Comparison of ENCODE assay signal across 24 cellular contexts in the genomic region with DNA sequence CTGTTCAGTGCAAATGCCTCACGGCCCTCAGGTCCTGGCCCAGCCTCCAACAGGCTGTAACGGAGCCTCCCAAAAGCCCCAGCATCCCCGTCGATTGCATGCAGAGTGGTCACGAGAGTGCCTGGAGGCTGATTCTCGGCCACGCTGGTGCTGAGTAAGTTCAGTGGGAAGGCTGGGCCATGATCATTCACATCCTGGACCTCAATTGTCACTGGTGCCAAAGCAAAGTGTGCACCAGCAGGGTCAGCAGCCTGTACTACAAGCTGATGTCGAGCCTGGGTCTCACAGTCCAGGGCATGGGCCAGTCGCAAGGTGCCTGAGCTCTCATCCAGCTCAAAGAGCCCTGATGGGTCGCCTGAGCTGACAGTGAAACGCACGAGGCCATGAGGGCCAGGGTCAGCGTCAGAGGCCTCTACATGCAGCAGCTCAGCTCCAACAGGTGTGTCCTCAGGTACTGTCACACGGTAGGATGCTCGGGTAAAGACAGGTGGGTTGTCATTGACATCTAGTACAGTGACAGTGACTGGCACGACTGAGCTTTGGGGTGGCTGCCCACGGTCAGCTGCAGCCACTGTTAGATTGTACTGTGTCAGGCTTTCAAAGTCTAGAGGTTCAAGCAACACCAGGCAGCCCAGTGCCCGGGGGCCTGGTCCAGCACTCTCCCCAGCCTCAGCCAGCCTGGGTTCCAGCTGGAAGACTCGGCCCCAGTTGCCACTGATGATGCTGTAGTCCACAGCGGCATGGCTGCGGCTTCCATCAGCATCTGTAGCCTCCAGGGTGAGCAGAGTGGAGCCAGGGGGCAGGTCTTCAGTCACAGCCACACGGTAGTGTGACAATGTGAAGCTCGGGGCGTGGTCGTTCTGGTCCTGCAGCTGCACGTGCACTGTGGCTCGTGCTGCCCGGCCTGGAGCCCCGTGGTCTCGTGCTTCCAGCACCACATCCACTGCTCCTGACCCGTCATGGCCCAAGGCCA.
"Had no signal": no experiment of that assay in that cellular context is flagged by ENCODE, and none has a peak within 500 bp of the region (broad histone marks: within the 10 kb centered on the region; RNA-seq: fewer than 3 reads in every experiment).

No MANE protein-coding gene starts in this region.

- H3K27me3 Mint-ChIP-seq: activated naive CD8-positive, alpha-beta T cell; naive thymus-derived CD8-positive, alpha-beta T cell had no signal

- H3K4me1 Mint-ChIP-seq: mesothelial cell of epicardium, neural progenitor cell had no signal

- H3K4me3 Mint-ChIP-seq: activated CD8-positive, alpha-beta T cell treated with anti-CD3 and anti-CD28 coated beads, Interleukin-2, amount 10 ng/mL, durations not matched to agents 7 days and 5 days; activated naive CD8-positive, alpha-beta T cell; activated T-helper 1 cell treated with anti-CD3 and anti-CD28 coated beads, Interleukin-12 subunit alpha, Interleukin-12 subunit beta, Interleukin-2, Interleukin-4 antibody, amounts not matched to agents 30 ng/mL and 10 ng/mL and 1 ng/mL, durations not matched to agents 14 hours and 24 hours and 36 hours; mesothelial cell of epicardium; naive thymus-derived CD8-positive, alpha-beta T cell; neural progenitor cell had no signal

- ATAC-seq: activated CD8-positive, alpha-beta T cell treated with anti-CD3 and anti-CD28 coated beads, Interleukin-2, amount 10 ng/mL, durations not matched to agents 7 days and 5 days; naive thymus-derived CD8-positive, alpha-beta T cell; pancreas; right cardiac atrium had no signal

- DNase-seq: activated CD4-positive, alpha-beta T cell treated with anti-CD3 and anti-CD28 coated beads, Interleukin-2, amount 50 U/mL, for 1 hour; activated CD4-positive, CD25-positive, alpha-beta regulatory T cell treated with anti-CD3 and anti-CD28 coated beads, Interleukin-2, amount 50 U/mL, for 72 hours; activated CD8-positive, alpha-beta T cell treated with anti-CD3 and anti-CD28 coated beads, Interleukin-2, amount 10 ng/mL, durations not matched to agents 7 days and 5 days; activated naive CD4-positive, alpha-beta T cell; amniotic stem cell; colonic mucosa; naive thymus-derived CD8-positive, alpha-beta T cell; right cardiac atrium; small intestine; stimulated activated CD4-positive, alpha-beta T cell treated with anti-CD3 and anti-CD28 coated beads, Interleukin-15, amount 100 ng/mL, for 24 hours; stimulated activated CD4-positive, alpha-beta T cell treated with anti-CD3 and anti-CD28 coated beads, Interleukin-2, amount 100 ng/mL, for 48 hours; stimulated activated CD8-positive, alpha-beta memory T cell treated with anti-CD3 and anti-CD28 coated beads, Interleukin-4, amount 100 ng/mL, for 48 hours; stimulated activated naive CD4-positive, alpha-beta T cell; testis; trophoblast cell had no signal

- H3K9me3 Mint-ChIP-seq: activated T-helper 1 cell treated with anti-CD3 and anti-CD28 coated beads, Interleukin-12 subunit alpha, Interleukin-12 subunit beta, Interleukin-2, Interleukin-4 antibody, amounts not matched to agents 30 ng/mL and 10 ng/mL and 1 ng/mL, durations not matched to agents 14 hours and 24 hours and 36 hours; mesothelial cell of epicardium; naive thymus-derived CD8-positive, alpha-beta T cell; neural progenitor cell had no signal

- H3K4me3 ChIP-seq: breast epithelium, colonic mucosa, lung, neural progenitor cell, pancreas, testis, vagina had no signal

- H3K36me3 Mint-ChIP-seq: activated naive CD8-positive, alpha-beta T cell had no signal

- H3K4me2 ChIP-seq: neural progenitor cell had no signal

- H2AFZ ChIP-seq: neural progenitor cell had no signal

- H3K27ac Mint-ChIP-seq: activated CD8-positive, alpha-beta T cell treated with anti-CD3 and anti-CD28 coated beads, Interleukin-2, amount 10 ng/mL, durations not matched to agents 7 days and 5 days; activated naive CD8-positive, alpha-beta T cell; activated T-helper 1 cell treated with anti-CD3 and anti-CD28 coated beads, Interleukin-12 subunit alpha, Interleukin-12 subunit beta, Interleukin-2, Interleukin-4 antibody, amounts not matched to agents 30 ng/mL and 10 ng/mL and 1 ng/mL, durations not matched to agents 14 hours and 24 hours and 36 hours; mesothelial cell of epicardium; neural progenitor cell had no signal

- H3K4me1 ChIP-seq: breast epithelium, colonic mucosa, testis had no signal

- H3K9me3 ChIP-seq: breast epithelium, colonic mucosa, pancreas, testis, vagina had no signal

- H3K36me3 ChIP-seq: breast epithelium, colonic mucosa, neural progenitor cell, pancreas had no signal

- H3K27me3 ChIP-seq: breast epithelium, colonic mucosa, pancreas, testis, vagina had no signal

- H3K27ac ChIP-seq: breast epithelium, colonic mucosa, epithelial cell of prostate, neural progenitor cell, pancreas, testis, vagina had no signal
